In the genomic region with DNA sequence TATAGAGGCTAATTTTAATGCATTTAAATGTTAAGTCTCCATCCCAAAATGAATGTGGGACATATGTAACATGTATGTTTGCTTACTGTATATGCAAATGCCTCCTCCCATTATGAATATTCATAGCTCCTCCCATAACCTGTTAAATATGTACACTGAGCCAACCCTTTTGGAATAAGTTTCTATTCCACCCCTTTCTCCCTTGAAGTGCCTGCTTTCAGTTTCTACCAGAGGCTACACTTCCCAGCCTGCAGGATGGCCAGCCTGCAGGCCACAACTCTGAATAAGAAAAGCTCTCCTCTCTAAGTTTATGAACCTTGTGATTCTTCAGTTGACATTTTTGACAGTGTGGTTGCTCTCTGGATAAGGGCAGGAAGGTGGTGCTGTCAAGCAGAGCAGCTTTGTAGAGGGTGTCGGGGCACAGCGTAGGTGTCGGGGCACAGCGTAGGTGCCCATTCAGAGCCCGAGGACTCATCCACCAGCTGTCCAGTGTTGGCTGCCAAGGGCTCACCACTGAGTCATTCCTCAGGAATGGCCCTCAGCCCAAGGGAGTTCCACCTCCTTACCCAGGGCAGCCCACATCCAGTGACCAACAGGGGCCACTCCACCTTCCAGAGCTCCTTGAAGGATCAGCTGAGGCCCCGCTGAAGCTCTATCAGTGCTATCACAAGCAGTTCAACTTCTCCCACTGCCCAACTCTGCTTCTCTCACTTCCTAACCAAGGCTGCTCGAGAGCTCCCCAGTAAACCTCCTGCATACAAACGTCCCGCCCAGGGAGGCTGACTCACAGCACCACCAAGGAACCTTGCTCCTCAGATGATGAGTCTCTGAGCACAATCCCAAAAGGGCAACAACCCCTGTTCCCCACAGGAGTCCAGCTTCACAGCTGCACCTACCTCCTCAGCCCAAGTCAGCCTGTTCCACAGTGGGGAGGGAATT, we compare ENCODE assay signal across 9 cellular contexts. TPM values are rescaled to one million over a fixed set of nuclear protein-coding genes. Genes with fewer than 3 reads are reported as not detected.
DNase-seq lines count a peak whose midpoint lies in the region; ATAC-seq and TF ChIP-seq lines count a peak whose summit lies in the region.
"Had no signal": no experiment of that assay in that cellular context is flagged by ENCODE, and none has a peak within 500 bp of the region (broad histone marks: within the 10 kb centered on the region; RNA-seq: fewer than 3 reads in every experiment).

No MANE protein-coding gene starts in this region.

- no peak overlapping the region for H3K4me3 Mint-ChIP-seq in naive thymus-derived CD4-positive, alpha-beta T cell

- H3K27ac ChIP-seq in naive thymus-derived CD4-positive, alpha-beta T cell (ENCODE audit: low read depth, low read length) = no peak overlapping the region

- POLR2A ChIA-PET in naive thymus-derived CD4-positive, alpha-beta T cell (lab: Charles Lee) = no interaction called here

- H3K4me3 ChIP-seq in AG10803 (ENCODE audit: low read length) (no peak overlapping the region), NB4 (ENCODE audit: low read depth, low read length) (no peak overlapping the region)
- no peak overlapping the region for H3K4me3 ChIP-seq in naive thymus-derived CD4-positive, alpha-beta T cell (ENCODE audit: low read length)

- no peak for TF ChIP-seq POLR2A in NB4 (IDR thresholded peaks at IDR 0.05; ENCODE audit: extremely low read depth, insufficient read length)

- no peaks in the 10 kb centered on the region for H3K4me1 ChIP-seq in naive thymus-derived CD4-positive, alpha-beta T cell (ENCODE audit: control insufficient read depth in 2 of 2, insufficient read depth in 2 of 2, low read length in 2 of 2)

- H3K27ac Mint-ChIP-seq in naive thymus-derived CD4-positive, alpha-beta T cell = peak overlapping the region in 2 of 9 donors; percentile 20 to 84

- H3K9me3 Mint-ChIP-seq in naive thymus-derived CD4-positive, alpha-beta T cell = no peaks in the 10 kb centered on the region

- intact Hi-C loops in naive thymus-derived CD4-positive, alpha-beta T cell (cut with micrococcal nuclease) = no loop called here

- peak; percentile 83 for DNase-seq in AG10803 (ENCODE audit: low read depth)
- peak; percentile 68 for DNase-seq in NB4 (ENCODE audit: low read depth)
- DNase-seq in dermis blood vessel endothelial cell = peak; percentile 95
- DNase-seq in naive thymus-derived CD4-positive, alpha-beta T cell = no peak
- no peak for DNase-seq in NCI-H146 (lab: John Stamatoyannopoulos, UW)
- DNase-seq in activated T-cell treated with anti-CD3 and anti-CD28 coated beads, Interleukin-2, amount 50 U/mL, for 1 hour = no peak
- DNase-seq in NCI-H1105 (lab: John Stamatoyannopoulos, UW) = no peak
- DNase-seq: stimulated activated CD4-positive, alpha-beta T cell treated with anti-CD3 and anti-CD28 coated beads, Interleukin-1b, Interleukin-23, amount 100 ng/mL, for 48 hours had no signal

- H3K9me3 ChIP-seq in naive thymus-derived CD4-positive, alpha-beta T cell (ENCODE audit: control insufficient read depth in 2 of 3, low read length in 3 of 3) = no peaks in the 10 kb centered on the region

- peaks cover 0 to 17% (median 6%) of the 10 kb centered on the region in 7 donors for H3K4me1 Mint-ChIP-seq in naive thymus-derived CD4-positive, alpha-beta T cell

- TF ChIP-seq CTCF in AG10803 (conservative IDR thresholded peaks at IDR 0.05; ENCODE audit: low read length) (no peak; the same call in 1 of the 2 replicates), NB4 (IDR thresholded peaks at IDR 0.05; ENCODE audit: low read depth, low read length) (no peak)

- peaks cover 0 to 20% (median 6%) of the 10 kb centered on the region in 5 donors for H3K27me3 Mint-ChIP-seq in naive thymus-derived CD4-positive, alpha-beta T cell

- no peaks in the 10 kb centered on the region for H3K36me3 ChIP-seq in naive thymus-derived CD4-positive, alpha-beta T cell (ENCODE audit: control insufficient read depth in 2 of 3, insufficient read depth in 3 of 3, low read length in 3 of 3)

- CTCF ChIA-PET in naive thymus-derived CD4-positive, alpha-beta T cell (lab: Charles Lee) = interaction anchor here (0.7 kb wide), 1 partner anchor 186 kb away, joined by 4 read pairs; no protein-coding TSS in a partner anchor

- H3K36me3 Mint-ChIP-seq in naive thymus-derived CD4-positive, alpha-beta T cell = peaks cover 0 to 3% (median 0%) of the 10 kb centered on the region in 5 donors

- peaks cover 0 to 4% of the 10 kb centered on the region in 2 donors for H3K27me3 ChIP-seq in naive thymus-derived CD4-positive, alpha-beta T cell (ENCODE audit: control insufficient read depth in 2 of 2, insufficient read depth in 2 of 2, low read length in 2 of 2)

- peak; percentile 57 for ATAC-seq in naive thymus-derived CD4-positive, alpha-beta T cell
- no peak for ATAC-seq in HG02970 (IDR thresholded peaks at IDR 0.05; ENCODE audit: low FRiP score, unreplicated experiment)

RNA-seq across cellular contexts. Expression of a gene that starts 31.4 kb away (rescaled TPM):
- total RNA-seq in dermis blood vessel endothelial cell = 3,052 and 3,683 TPM in 2 replicates
- total RNA-seq in naive thymus-derived CD4-positive, alpha-beta T cell = under 1 TPM in 3 of 5 experiments, not detected in 2; 0.21 to 0.34 (median 0.32) TPM
- polyA plus RNA-seq in naive thymus-derived CD4-positive, alpha-beta T cell = not detected

Comparison
In these comparisons a context has a peak if more than half of its experiments do, and no peak if none do; other contexts are left out.
1. DNase-seq: peak in AG10803 (single experiment), NB4 (single experiment) and dermis blood vessel endothelial cell (single experiment); none in naive thymus-derived CD4-positive, alpha-beta T cell (0 of 9), NCI-H146 (single experiment), activated T-cell treated with anti-CD3 and anti-CD28 coated beads, Interleukin-2, amount 50 U/mL, for 1 hour (single experiment) and NCI-H1105 (single experiment).
2. RNA of a gene that starts 31.4 kb away (total RNA-seq): 3,052 to 3,683 TPM in dermis blood vessel endothelial cell; 0.21 to 0.34 TPM in naive thymus-derived CD4-positive, alpha-beta T cell; every median in the first group is over 1,000 times any median in the second.